18 cellular contexts compared by ENCODE assay signal in genomic region chr16:609984-610383, GRCh38. TPM values are rescaled to one million over a fixed set of nuclear protein-coding genes. Genes with fewer than 3 reads are reported as not detected.
DNase-seq lines count a peak whose midpoint lies in the region; ATAC-seq and TF ChIP-seq lines count a peak whose summit lies in the region.
"Had no signal": no experiment of that assay in that cellular context is flagged by ENCODE, and none has a peak within 500 bp of the region (broad histone marks: within the 10 kb centered on the region; RNA-seq: fewer than 3 reads in every experiment).

No MANE protein-coding gene starts in this region.

- H3K4me3 Mint-ChIP-seq in activated T-cell treated with anti-CD3 and anti-CD28 coated beads, Interleukin-2, amount 50 U/mL, for 24 hours = no peak overlapping the region
- no peak overlapping the region for H3K4me3 Mint-ChIP-seq in nephron progenitor cell

- no peaks in the 10 kb centered on the region for H3K27me3 Mint-ChIP-seq in activated T-cell treated with anti-CD3 and anti-CD28 coated beads, Interleukin-2, amount 50 U/mL, for 24 hours
- H3K27me3 Mint-ChIP-seq in nephron progenitor cell (ENCODE audit: low read depth, poor library complexity) = peaks cover 3% of the 10 kb centered on the region

- H3K27me3 ChIP-seq in hepatocyte (no peaks in the 10 kb centered on the region), ovary (no peaks in the 10 kb centered on the region)
- H3K27me3 ChIP-seq: MG63 had no signal

- H3K9me3 ChIP-seq in hepatocyte (ENCODE audit: low read depth) (no peaks in the 10 kb centered on the region), ovary (no peaks in the 10 kb centered on the region)

- peaks cover 4% of the 10 kb centered on the region for H3K36me3 Mint-ChIP-seq in activated T-cell treated with anti-CD3 and anti-CD28 coated beads, Interleukin-2, amount 50 U/mL, for 24 hours (ENCODE audit: low read depth)
- peaks cover 58% of the 10 kb centered on the region for H3K36me3 Mint-ChIP-seq in nephron progenitor cell (ENCODE audit: low read depth)

- H3K4me1 Mint-ChIP-seq in activated T-cell treated with anti-CD3 and anti-CD28 coated beads, Interleukin-2, amount 50 U/mL, for 24 hours (ENCODE audit: low read depth) = peaks cover 20% of the 10 kb centered on the region
- H3K4me1 Mint-ChIP-seq in nephron progenitor cell = peaks cover 33% of the 10 kb centered on the region

- peaks cover 61% of the 10 kb centered on the region for H3K79me2 ChIP-seq in hepatocyte

- no peaks in the 10 kb centered on the region for H3K9me3 Mint-ChIP-seq in activated T-cell treated with anti-CD3 and anti-CD28 coated beads, Interleukin-2, amount 50 U/mL, for 24 hours
- H3K9me3 Mint-ChIP-seq in nephron progenitor cell = peaks cover 45% of the 10 kb centered on the region

- intact Hi-C loops in ovary (cut with DNase I) = no loop called here

- ATAC-seq in HG02885 (IDR thresholded peaks at IDR 0.05; ENCODE audit: poor library complexity, unreplicated experiment) = no peak

- TF ChIP-seq EP300 in ovary (IDR thresholded peaks at IDR 0.05) = no peak

- H3K4me3 ChIP-seq in hepatocyte (no peak overlapping the region), ovary (no peak overlapping the region)
- H3K4me3 ChIP-seq: MG63 had no signal

- 93% methylated on average over 14 of the region's 14 CpGs for WGBS in hepatocyte (ENCODE audit: low lambda C conversion rate, missing lambda C conversion rate)
- 91 to 95% (median 91%) methylated on average over 14 of the region's 14 CpGs for WGBS in ovary, 3 donors

- TF ChIP-seq CTCF in hepatocyte (IDR thresholded peaks at IDR 0.05; ENCODE audit: poor library complexity) (no peak), nephron progenitor cell (IDR thresholded peaks at IDR 0.05) (no peak), ovary (IDR thresholded peaks at IDR 0.05) (no peak)

- H3K27ac ChIP-seq in hepatocyte = no peak overlapping the region
- H3K27ac ChIP-seq in ovary = no peak overlapping the region
- H3K27ac ChIP-seq: 22Rv1 had no signal

- H3K9me2 ChIP-seq in hepatocyte (replicated peaks; ENCODE audit: insufficient read depth) = no peaks in the 10 kb centered on the region

- no peaks in the 10 kb centered on the region for H3K4me1 ChIP-seq in hepatocyte (ENCODE audit: insufficient read depth)
- H3K4me1 ChIP-seq in ovary (ENCODE audit: insufficient read depth) = no peaks in the 10 kb centered on the region

- no peak for TF ChIP-seq POLR2A in ovary (IDR thresholded peaks at IDR 0.05)

- peaks cover 11% of the 10 kb centered on the region for H4K20me1 ChIP-seq in hepatocyte (ENCODE audit: insufficient read depth, poor library complexity, severe bottlenecking)

- no peak for DNase-seq in activated T-cell treated with anti-CD3 and anti-CD28 coated beads, Interleukin-2, amount 50 U/mL, for 24 hours
- no peak for DNase-seq in activated T-cell treated with anti-CD3 and anti-CD28 coated beads, Interleukin-2, amount 50 U/mL, for 48 hours
- DNase-seq in hepatocyte (ENCODE audit: low spot score) = peak; percentile 9
- no peak for DNase-seq in nephron progenitor cell
- no peak for DNase-seq in GOT3 (lab: John Stamatoyannopoulos, UW)
- no peak for DNase-seq in HK-2 (ENCODE audit: unreplicated experiment)
- no peak for DNase-seq in ovary
- DNase-seq: DMS 273 treated with DMSO at 0.1 percent for 48 hours, MG63, NCI-H1092 treated with DMSO at 0.1 percent for 48 hours, NCI-H1694 treated with DMSO at 0.1 percent for 48 hours, NCI-H345, NCI-H526 treated with DMSO at 0.1 percent for 48 hours, SHP77 treated with DMSO at 0.1 percent for 48 hours had no signal

- no peak overlapping the region for H2AFZ ChIP-seq in hepatocyte

- no peak overlapping the region for H3K4me2 ChIP-seq in hepatocyte

- peak overlapping the region; percentile 7 for H3K27ac Mint-ChIP-seq in activated T-cell treated with anti-CD3 and anti-CD28 coated beads, Interleukin-2, amount 50 U/mL, for 24 hours
- H3K27ac Mint-ChIP-seq in nephron progenitor cell = peak overlapping the region; percentile 82

- H3K36me3 ChIP-seq in hepatocyte (replicated peaks; ENCODE audit: insufficient read depth, low read depth) (no peaks in the 10 kb centered on the region), ovary (no peaks in the 10 kb centered on the region)

RNA-seq across cellular contexts. Expression of gene RAB40C, which starts 20.1 kb away (rescaled TPM):
- total RNA-seq in hepatocyte = 28.4 and 30.2 TPM in 2 replicates
- polyA plus RNA-seq in hepatocyte = 30.8 and 32.7 TPM in 2 replicates
- total RNA-seq in ovary = 10 to 100 TPM; 11.7 to 24.1 (median 21.4) TPM
- polyA plus RNA-seq in ovary = 10 to 100 TPM in 1 of 2 donors, 1 to 10 TPM in 1; 1.9 to 21.0 TPM

RNA-seq across cellular contexts. Expression of gene WFIKKN1, which starts 20.8 kb away (rescaled TPM):
- total RNA-seq in hepatocyte = 0.24 and 0.43 TPM in 2 replicates
- polyA plus RNA-seq in hepatocyte = 0.88 and 2.1 TPM in 2 replicates
- 1 to 10 TPM in 5 of 7 donors, under 1 TPM in 2; 0.57 to 2.6 (median 1.3) TPM for total RNA-seq in ovary
- polyA plus RNA-seq in ovary = under 1 TPM; 0.10 to 0.59 TPM
- total RNA-seq: Daoy had no signal
- polyA plus RNA-seq: BJ had no signal

RNA-seq across cellular contexts. Expression of gene METTL26, which starts 26.1 kb away (rescaled TPM):
- 75.4 and 77.9 TPM in 2 replicates for total RNA-seq in hepatocyte
- 151 and 155 TPM in 2 replicates for polyA plus RNA-seq in hepatocyte
- 100 to 1,000 TPM in 2 of 7 donors, 10 to 100 TPM in 5; 61.8 to 139 (median 75.9) TPM for total RNA-seq in ovary
- polyA plus RNA-seq in ovary = 100 to 1,000 TPM in 1 of 2 donors, 10 to 100 TPM in 1; 12.2 to 113 TPM

RNA-seq across cellular contexts. Expression of gene MCRIP2, which starts 31.6 kb away (rescaled TPM):
- total RNA-seq in hepatocyte (43.0 and 61.4 TPM in 2 replicates), ovary (10 to 100 TPM; 21.5 to 42.3 (median 31.3) TPM)
- polyA plus RNA-seq in hepatocyte (95.2 and 100 TPM in 2 replicates), ovary (10 to 100 TPM in 1 of 2 donors, under 1 TPM in 1; 0.98 to 22.9 TPM)

RNA-seq across cellular contexts. Expression of gene WDR90, which starts 39.2 kb away (rescaled TPM):
- total RNA-seq in hepatocyte (6.4 and 14.4 TPM in 2 replicates), ovary (10 to 100 TPM; 22.4 to 58.2 (median 45.1) TPM)
- polyA plus RNA-seq in hepatocyte (25.1 and 30.3 TPM in 2 replicates), ovary (10 to 100 TPM in 1 of 2 donors, 1 to 10 TPM in 1; 1.4 to 34.9 TPM)
